Comparison of ENCODE assay signal across 8 cellular contexts in genomic region chr1:40338745-40339419, GRCh38. TPM values are rescaled to one million over a fixed set of nuclear protein-coding genes. Genes with fewer than 3 reads are reported as not detected.
DNase-seq lines count a peak whose midpoint lies in the region; ATAC-seq and TF ChIP-seq lines count a peak whose summit lies in the region.

No MANE protein-coding gene starts in this region.

- H3K27ac Mint-ChIP-seq in CD4-positive, alpha-beta T cell: no peak overlapping the region
- H3K27ac Mint-ChIP-seq in activated CD4-positive, alpha-beta T cell treated with anti-CD3 and anti-CD28 coated beads for 36 hours: peak overlapping the region; percentile 69

- intact Hi-C loops in CD4-positive, alpha-beta T cell (cut with DNase I, micrococcal nuclease): loop anchor here (1.0 to 5.0 kb wide), 9 partner anchors 56 to 522 kb away; no protein-coding TSS in a partner anchor
- intact Hi-C loops in activated CD4-positive, alpha-beta T cell treated with anti-CD3 and anti-CD28 coated beads for 36 hours (cut with DNase I, micrococcal nuclease): loop anchor here (1.0 kb wide), 5 partner anchors 24 to 261 kb away; no protein-coding TSS in a partner anchor
- intact Hi-C loops in left colon (cut with DNase I, micrococcal nuclease): loop anchor here in 1 of 2 donors (5.0 kb wide), 1 partner anchor 192 kb away; no protein-coding TSS in a partner anchor

- TF ChIP-seq CTCF in CD4-positive, alpha-beta T cell (IDR thresholded peaks at IDR 0.05): peak; percentile 90

- peaks cover 44% of the 10 kb centered on the region for H3K4me1 Mint-ChIP-seq in CD4-positive, alpha-beta T cell (ENCODE audit: low read depth)
- peaks cover 42% of the 10 kb centered on the region for H3K4me1 Mint-ChIP-seq in activated CD4-positive, alpha-beta T cell treated with anti-CD3 and anti-CD28 coated beads for 36 hours

- H3K27me3 Mint-ChIP-seq in CD4-positive, alpha-beta T cell: no peaks in the 10 kb centered on the region
- H3K27me3 Mint-ChIP-seq in activated CD4-positive, alpha-beta T cell treated with anti-CD3 and anti-CD28 coated beads for 36 hours: no peaks in the 10 kb centered on the region

- H3K9me3 Mint-ChIP-seq in CD4-positive, alpha-beta T cell: no peaks in the 10 kb centered on the region
- H3K9me3 Mint-ChIP-seq in activated CD4-positive, alpha-beta T cell treated with anti-CD3 and anti-CD28 coated beads for 36 hours (ENCODE audit: low read depth): no peaks in the 10 kb centered on the region

- peak; percentile 83 to 92 (median 88) for DNase-seq in CD4-positive, alpha-beta T cell
- DNase-seq in NCI-H510A (lab: John Stamatoyannopoulos, UW) (peak; percentile 68), cerebellar cortex (ENCODE audit: low spot score) (peak; percentile 80), left colon (peak; percentile 70 to 84)
- peak; percentile 94 for DNase-seq in activated CD4-positive, alpha-beta T cell treated with anti-CD3 and anti-CD28 coated beads for 36 hours
- DNase-seq in stimulated activated CD4-positive, alpha-beta T cell treated with anti-CD3 and anti-CD28 coated beads, Interleukin-1b, Interleukin-23, amount 100 ng/mL, for 48 hours: peak; percentile 91

- H3K9me3 ChIP-seq in CD4-positive, alpha-beta T cell (ENCODE audit: control insufficient read depth, low read length): no peaks in the 10 kb centered on the region

- H3K27me3 ChIP-seq in CD4-positive, alpha-beta T cell (ENCODE audit: control insufficient read depth, insufficient read depth, low read length): no peaks in the 10 kb centered on the region

- no peak overlapping the region for H3K27ac ChIP-seq in CD4-positive, alpha-beta T cell (ENCODE audit: low read depth, low read length)

- ATAC-seq in CD4-positive, alpha-beta T cell (ENCODE audit: poor library complexity): peak; percentile 99
- ATAC-seq in HG02885 (IDR thresholded peaks at IDR 0.05; ENCODE audit: poor library complexity, unreplicated experiment): peak; percentile 64
- peak; percentile 85 for ATAC-seq in activated CD4-positive, alpha-beta T cell treated with anti-CD3 and anti-CD28 coated beads for 36 hours
- ATAC-seq in left colon: peak; percentile 90
- ATAC-seq in GM21528 (IDR thresholded peaks at IDR 0.05; ENCODE audit: low FRiP score, unreplicated experiment): no peak

- peak overlapping the region; percentile 2 for H3K4me3 Mint-ChIP-seq in CD4-positive, alpha-beta T cell
- peak overlapping the region; percentile 14 for H3K4me3 Mint-ChIP-seq in activated CD4-positive, alpha-beta T cell treated with anti-CD3 and anti-CD28 coated beads for 36 hours

- CTCF ChIA-PET in CD4-positive, alpha-beta T cell (lab: Charles Lee): interaction anchor here (0.6 to 3.8 kb wide), 48 partner anchors 11 to 437 kb away, joined by 3 to 55 read pairs (median 5); partner anchors contain the start of genes COL9A2, MYCL, PPT1 and SMAP2
- CTCF ChIA-PET in activated CD4-positive, alpha-beta T cell treated with anti-CD3 and anti-CD28 coated beads for 36 hours (lab: Charles Lee): interaction anchor here (0.5 to 8.7 kb wide), 88 partner anchors 9 to 902 kb away, joined by 3 to 198 read pairs (median 4); partner anchors contain the start of genes COL9A2, RLF, SMAP2 and ZFP69B

- H3K36me3 Mint-ChIP-seq in CD4-positive, alpha-beta T cell (ENCODE audit: low read depth): no peaks in the 10 kb centered on the region
- H3K36me3 Mint-ChIP-seq in activated CD4-positive, alpha-beta T cell treated with anti-CD3 and anti-CD28 coated beads for 36 hours (ENCODE audit: low read depth): no peaks in the 10 kb centered on the region

- POLR2A ChIA-PET in CD4-positive, alpha-beta T cell (lab: Charles Lee): interaction anchor here (0.6 to 2.3 kb wide), 14 partner anchors 34 to 278 kb away, joined by 3 to 21 read pairs (median 5); partner anchors contain the start of genes RLF, SMAP2 and ZFP69B
- POLR2A ChIA-PET in activated CD4-positive, alpha-beta T cell treated with anti-CD3 and anti-CD28 coated beads for 36 hours (lab: Charles Lee): interaction anchor here (0.5 to 0.7 kb wide), 2 partner anchors 43 to 256 kb away, joined by 3 to 4 read pairs; no protein-coding TSS in a partner anchor

RNA-seq across cellular contexts. Expression of gene COL9A2, which starts 21.8 kb away (rescaled TPM):
- total RNA-seq in CD4-positive, alpha-beta T cell: 1 to 10 TPM; 2.4 to 3.0 TPM
- 1 to 10 TPM; 2.5 to 3.0 TPM for total RNA-seq in activated CD4-positive, alpha-beta T cell treated with anti-CD3 and anti-CD28 coated beads for 36 hours
- 1 to 10 TPM; 3.7 to 5.7 TPM for total RNA-seq in left colon

RNA-seq across cellular contexts. Expression of gene SMAP2, which starts 34.6 kb away (rescaled TPM):
- 100 to 1,000 TPM; 214 to 216 TPM for total RNA-seq in CD4-positive, alpha-beta T cell
- total RNA-seq in activated CD4-positive, alpha-beta T cell treated with anti-CD3 and anti-CD28 coated beads for 36 hours: 100 to 1,000 TPM; 241 to 258 TPM
- 10 to 100 TPM; 23.9 to 27.2 TPM for total RNA-seq in left colon

Comparison
In these comparisons a context has a peak if more than half of its experiments do, and no peak if none do; other contexts are left out.
1. RNA of gene SMAP2, which starts 34.6 kb away (total RNA-seq): 241 to 258 TPM in activated CD4-positive, alpha-beta T cell treated with anti-CD3 and anti-CD28 coated beads for 36 hours and 214 to 216 TPM in CD4-positive, alpha-beta T cell; 23.9 to 27.2 TPM in left colon; every median in the first group is over 4 times any median in the second.
2. Peak in every context shown above with its lines, with median percentiles within 50 percentile points of each other: DNase-seq.